In genomic region chr6:83424392-83425018, GRCh38 we compare ENCODE assay signal across 9 cellular contexts. TPM values are rescaled to one million over a fixed set of nuclear protein-coding genes. Genes with fewer than 3 reads are reported as not detected.
"Had no signal": no experiment of that assay in that cellular context is flagged by ENCODE, and none has a peak within 500 bp of the region (broad histone marks: within the 10 kb centered on the region; RNA-seq: fewer than 3 reads in every experiment).

No MANE protein-coding gene starts in this region.

- H3K4me3 ChIP-seq: GM12878 had no signal

- FAIRE-seq: G401.6, GM12878, GM12891, GM12892, GM18507, GM19239 had no signal

- ATAC-seq: GM12878 had no signal

- DNase-seq: GDM1, GF-D8 had no signal

RNA-seq across cellular contexts. Expression of gene ME1, which starts 6.3 kb away (rescaled TPM):
- total RNA-seq: G401 had no signal
